In genomic region chrX:110284159-110284558, GRCh38 we compare ENCODE assay signal across 18 cellular contexts. TPM values are rescaled to one million over a fixed set of nuclear protein-coding genes. Genes with fewer than 3 reads are reported as not detected.
DNase-seq lines count a peak whose midpoint lies in the region; ATAC-seq, FAIRE-seq and TF ChIP-seq lines count a peak whose summit lies in the region.
"Had no signal": no experiment of that assay in that cellular context is flagged by ENCODE, and none has a peak within 500 bp of the region (broad histone marks: within the 10 kb centered on the region; RNA-seq: fewer than 3 reads in every experiment).

No MANE protein-coding gene starts in this region.

- no TSS peak for BruUV-seq in Calu3 (replicated peaks; lab: Mats Ljungman, UMichigan)

- CTCF ChIA-PET in Calu3 (lab: Charles Lee): no interaction called here
- CTCF ChIA-PET in CD8-positive, alpha-beta T cell (lab: Charles Lee): no interaction called here

- TF ChIP-seq CTCF in Calu3 (IDR thresholded peaks at IDR 0.05; ENCODE audit: unreplicated experiment) (no peak), osteocyte (IDR thresholded peaks at IDR 0.05) (no peak)
- TF ChIP-seq CTCF in CD8-positive, alpha-beta T cell (IDR thresholded peaks at IDR 0.05): no peak

- DNase-seq in Calu3 (no peak), RCC 7860 (ENCODE audit: low spot score) (peak; percentile 89), epithelial cell of prostate (ENCODE audit: low read depth, low spot score) (no peak), osteocyte (ENCODE audit: extremely low spot score, unreplicated experiment) (no peak), cardiac septum (ENCODE audit: low spot score) (no peak)
- DNase-seq in stimulated activated CD4-positive, alpha-beta T cell treated with anti-CD3 and anti-CD28 coated beads, Interleukin-15, amount 100 ng/mL, for 24 hours: no peak
- no peak for DNase-seq in CD8-positive, alpha-beta T cell
- DNase-seq: activated CD4-positive, CD25-positive, alpha-beta regulatory T cell treated with anti-CD3 and anti-CD28 coated beads, Interleukin-2, amount 50 U/mL, for 72 hours; activated T-cell treated with anti-CD3 and anti-CD28 coated beads, Interleukin-2, amount 50 U/mL, for 48 hours; CD8-positive, alpha-beta memory T cell; esophagus squamous epithelium; left colon; NCI-H1436 treated with DMSO at 0.1 percent for 48 hours; NCI-H774 had no signal

- H3K27ac Mint-ChIP-seq in Calu3 (ENCODE audit: unreplicated experiment) (peak overlapping the region; percentile 60), osteocyte (ENCODE audit: unreplicated experiment) (peak overlapping the region; percentile 79)
- H3K27ac Mint-ChIP-seq in CD8-positive, alpha-beta T cell: no peak overlapping the region
- H3K27ac Mint-ChIP-seq: brain; CD8-positive, alpha-beta memory T cell; neural progenitor cell; stimulated activated memory B cell treated with anti-CD40 and anti-IgM and Interleukin-4, amounts not matched to agents 10 μg/mL and 1 μg/mL and 100 μg/mL, for 72 hours had no signal

- POLR2A ChIA-PET in CD8-positive, alpha-beta T cell (lab: Charles Lee): interaction anchor here (1.1 kb wide), 1 partner anchor 33 kb away, joined by 3 read pairs; the partner anchor contains the start of gene AMMECR1

- no peaks in the 10 kb centered on the region for H3K9me3 ChIP-seq in CD8-positive, alpha-beta T cell (ENCODE audit: low read length)
- H3K9me3 ChIP-seq: esophagus squamous epithelium had no signal

- intact Hi-C loops in Calu3 (cut with micrococcal nuclease; ENCODE audit: unreplicated experiment) (loop anchor here (5.0 kb wide), 3 partner anchors 33 to 67 kb away; partner anchors contain the start of gene AMMECR1), cardiac septum (cut with DNase I) (no loop called here)
- intact Hi-C loops in CD8-positive, alpha-beta T cell (cut with DNase I, micrococcal nuclease): no loop called here

- H3K27me3 Mint-ChIP-seq in Calu3 (ENCODE audit: unreplicated experiment): no peaks in the 10 kb centered on the region
- no peaks in the 10 kb centered on the region for H3K27me3 Mint-ChIP-seq in osteocyte (ENCODE audit: unreplicated experiment)
- H3K27me3 Mint-ChIP-seq in CD8-positive, alpha-beta T cell (ENCODE audit: low read depth): no peaks in the 10 kb centered on the region
- H3K27me3 Mint-ChIP-seq: brain; stimulated activated memory B cell treated with anti-CD40 and anti-IgM and Interleukin-4, amounts not matched to agents 10 μg/mL and 1 μg/mL and 100 μg/mL, for 72 hours had no signal

- H3K4me3 ChIP-seq in CD8-positive, alpha-beta T cell (ENCODE audit: low read depth, low read length): no peak overlapping the region
- H3K4me3 ChIP-seq: esophagus squamous epithelium, neural progenitor cell had no signal

- H3K27me3 ChIP-seq in CD8-positive, alpha-beta T cell (ENCODE audit: insufficient read depth, low read length): no peaks in the 10 kb centered on the region
- H3K27me3 ChIP-seq: esophagus squamous epithelium, neural progenitor cell had no signal

- H3K9me3 Mint-ChIP-seq in Calu3 (ENCODE audit: low read depth, unreplicated experiment): no peaks in the 10 kb centered on the region
- H3K9me3 Mint-ChIP-seq in osteocyte (ENCODE audit: unreplicated experiment): no peaks in the 10 kb centered on the region
- H3K9me3 Mint-ChIP-seq in CD8-positive, alpha-beta T cell: no peaks in the 10 kb centered on the region
- H3K9me3 Mint-ChIP-seq: neural progenitor cell; stimulated activated memory B cell treated with anti-CD40 and anti-IgM and Interleukin-4, amounts not matched to agents 10 μg/mL and 1 μg/mL and 100 μg/mL, for 72 hours had no signal

- H3K27ac ChIP-seq in epithelial cell of prostate: peak overlapping the region; percentile 89
- no peak overlapping the region for H3K27ac ChIP-seq in CD8-positive, alpha-beta T cell (ENCODE audit: low read depth, low read length)
- H3K27ac ChIP-seq: esophagus squamous epithelium, neural progenitor cell had no signal

- no peaks in the 10 kb centered on the region for H3K36me3 ChIP-seq in CD8-positive, alpha-beta T cell (ENCODE audit: insufficient read depth, low read length)
- H3K36me3 ChIP-seq: esophagus squamous epithelium, neural progenitor cell had no signal

- no peaks in the 10 kb centered on the region for H3K36me3 Mint-ChIP-seq in Calu3 (ENCODE audit: insufficient read depth, unreplicated experiment)
- H3K36me3 Mint-ChIP-seq in osteocyte (ENCODE audit: unreplicated experiment): no peaks in the 10 kb centered on the region
- peaks cover 11% of the 10 kb centered on the region for H3K36me3 Mint-ChIP-seq in CD8-positive, alpha-beta T cell
- H3K36me3 Mint-ChIP-seq: stimulated activated memory B cell treated with anti-CD40 and anti-IgM and Interleukin-4, amounts not matched to agents 10 μg/mL and 1 μg/mL and 100 μg/mL, for 72 hours had no signal

- peak; percentile 96 for FAIRE-seq in RCC 7860 (lab: Jason Lieb, UNC)

- no peak overlapping the region for H3K4me3 Mint-ChIP-seq in Calu3 (ENCODE audit: low read depth, unreplicated experiment)
- no peak overlapping the region for H3K4me3 Mint-ChIP-seq in osteocyte (ENCODE audit: unreplicated experiment)
- H3K4me3 Mint-ChIP-seq in CD8-positive, alpha-beta T cell: no peak overlapping the region
- H3K4me3 Mint-ChIP-seq: brain; CD8-positive, alpha-beta memory T cell; neural progenitor cell; stimulated activated memory B cell treated with anti-CD40 and anti-IgM and Interleukin-4, amounts not matched to agents 10 μg/mL and 1 μg/mL and 100 μg/mL, for 72 hours had no signal

- peaks cover 39% of the 10 kb centered on the region for H3K4me1 Mint-ChIP-seq in Calu3 (ENCODE audit: low read depth, unreplicated experiment)
- peaks cover 39% of the 10 kb centered on the region for H3K4me1 Mint-ChIP-seq in osteocyte (ENCODE audit: unreplicated experiment)
- H3K4me1 Mint-ChIP-seq in CD8-positive, alpha-beta T cell (ENCODE audit: low read depth): peaks cover 34% of the 10 kb centered on the region
- H3K4me1 Mint-ChIP-seq: neural progenitor cell had no signal

- no peak for ATAC-seq in GM21526 (IDR thresholded peaks at IDR 0.05; ENCODE audit: low FRiP score, unreplicated experiment)
- no peak for ATAC-seq in CD8-positive, alpha-beta T cell
- ATAC-seq: left colon; stimulated activated memory B cell treated with anti-CD40 and anti-IgM and Interleukin-4, amounts not matched to agents 10 μg/mL and 1 μg/mL and 100 μg/mL, for 72 hours had no signal

- H3K4me1 ChIP-seq in CD8-positive, alpha-beta T cell (ENCODE audit: insufficient read depth, low read length): no peaks in the 10 kb centered on the region
- H3K4me1 ChIP-seq: neural progenitor cell had no signal

RNA-seq across cellular contexts. Expression of gene AMMECR1, which starts 33.7 kb away (rescaled TPM):
- total RNA-seq in Calu3 (2022) (21.8 and 23.5 TPM in 2 replicates), osteocyte (10.1 and 10.9 TPM in 2 replicates), cardiac septum (1.5 TPM)
- 1 to 10 TPM; 5.1 to 6.5 TPM for total RNA-seq in CD8-positive, alpha-beta T cell
